In the genomic region with DNA sequence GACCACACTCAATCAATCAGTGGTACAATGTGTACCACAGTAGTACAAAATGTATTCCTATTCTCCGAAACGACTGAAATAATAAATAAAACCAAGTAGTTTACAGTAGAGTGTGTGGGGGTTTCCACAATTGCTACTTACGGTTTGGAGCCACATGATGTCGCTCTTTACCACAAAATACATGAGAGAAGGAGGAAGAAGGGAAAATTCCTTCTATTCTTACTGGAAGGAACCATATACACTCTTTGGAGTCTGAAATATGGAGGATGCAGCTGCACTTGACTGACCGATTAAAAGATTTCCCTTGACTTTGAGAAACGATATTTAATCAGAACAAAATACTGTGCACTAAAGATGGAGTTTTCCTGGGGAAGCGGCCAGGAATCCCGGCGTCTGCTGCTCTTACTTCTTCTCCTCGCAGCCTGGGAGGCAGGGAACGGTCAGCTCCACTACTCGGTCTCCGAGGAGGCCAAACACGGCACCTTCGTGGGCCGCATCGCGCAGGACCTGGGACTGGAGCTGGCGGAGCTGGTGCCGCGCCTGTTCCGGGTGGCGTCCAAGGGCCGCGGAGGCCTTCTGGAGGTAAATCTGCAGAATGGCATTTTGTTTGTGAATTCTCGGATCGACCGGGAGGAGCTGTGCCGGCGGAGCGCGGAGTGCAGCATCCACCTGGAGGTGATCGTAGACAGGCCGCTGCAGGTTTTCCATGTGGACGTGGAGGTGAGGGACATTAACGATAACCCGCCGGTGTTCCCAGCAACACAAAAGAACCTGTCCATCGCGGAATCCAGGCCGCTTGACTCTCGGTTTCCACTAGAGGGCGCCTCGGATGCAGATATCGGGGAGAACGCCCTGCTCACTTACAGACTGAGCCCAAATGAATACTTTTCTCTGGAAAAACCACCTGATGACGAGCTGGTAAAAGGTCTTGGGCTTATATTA, we compare ENCODE assay signal across 8 cellular contexts. TPM values are rescaled to one million over a fixed set of nuclear protein-coding genes. Genes with fewer than 3 reads are reported as not detected.
DNase-seq lines count a peak whose midpoint lies in the region; ATAC-seq and TF ChIP-seq lines count a peak whose summit lies in the region.

A gene (plus strand): TSS at position 235 of the 942 bp plus-strand sequence.

- no peak within 1 kb of the TSS for H3K27ac ChIP-seq in KMS-11

- H3K4me3 Mint-ChIP-seq in Caco-2 (ENCODE audit: unreplicated experiment) (no peak within 1 kb of the TSS), memory B cell (peak within 1 kb of the TSS; percentile 27)

- DNase-seq in Caco-2 (peak in 1 of 2 experiments; percentile 27), cerebellar cortex (ENCODE audit: low spot score) (peak; percentile 64), memory B cell (ENCODE audit: low spot score in 2 of 2) (no peak), kidney glomerular epithelial cell (lab: John Stamatoyannopoulos, UW) (no peak)

- no peaks in the 10 kb centered on the region for H3K4me1 ChIP-seq in Caco-2
- H3K4me1 ChIP-seq in KMS-11 (ENCODE audit: low read depth, poor library complexity, severe bottlenecking), result no peaks in the 10 kb centered on the region

- H3K4me1 Mint-ChIP-seq in Caco-2 (ENCODE audit: low read depth, unreplicated experiment) (no peaks in the 10 kb centered on the region), memory B cell (no peaks in the 10 kb centered on the region)

- H3K9me3 Mint-ChIP-seq in Caco-2 (ENCODE audit: unreplicated experiment) (peaks cover 27% of the 10 kb centered on the region), memory B cell (peaks cover 9% of the 10 kb centered on the region)

- TF ChIP-seq CTCF in Caco-2 (IDR thresholded peaks at IDR 0.05; ENCODE audit: insufficient read depth in 1 of 2, low read depth in 1 of 2, low read length in 1 of 2, severe bottlenecking in 1 of 2, unreplicated experiment in 1 of 2) (peak; percentile 3 to 26), KMS-11 (conservative IDR thresholded peaks at IDR 0.05; ENCODE audit: low read depth, low read length) (peak; percentile 39; the same call in 1 of the 2 replicates)

- no peaks in the 10 kb centered on the region for H3K79me2 ChIP-seq in KMS-11 (ENCODE audit: insufficient read depth, low read depth)

- intact Hi-C loops in Caco-2 (cut with micrococcal nuclease; ENCODE audit: unreplicated experiment), result no loop called here

- H3K4me2 ChIP-seq in KMS-11, result no peak within 1 kb of the TSS

- H3K9ac ChIP-seq in KMS-11, result no peak within 1 kb of the TSS

- no TSS peak for BruUV-seq in Caco-2 (replicated peaks; lab: Mats Ljungman, UMichigan)

- ATAC-seq in memory B cell (ENCODE audit: low read depth) (no peak), GM18511 (IDR thresholded peaks at IDR 0.05; ENCODE audit: unreplicated experiment) (no peak), HG03521 (IDR thresholded peaks at IDR 0.05; ENCODE audit: unreplicated experiment) (no peak), HG03135 (IDR thresholded peaks at IDR 0.05; ENCODE audit: unreplicated experiment) (no peak)

- H3K9me3 ChIP-seq in Caco-2, result no peaks in the 10 kb centered on the region

- H3K27me3 Mint-ChIP-seq in Caco-2 (ENCODE audit: insufficient read depth, unreplicated experiment) (no peaks in the 10 kb centered on the region), memory B cell (peaks cover 2% of the 10 kb centered on the region)

- H2AFZ ChIP-seq in KMS-11 (ENCODE audit: low read depth), result no peak within 1 kb of the TSS

- CTCF ChIA-PET in Caco-2 (lab: Charles Lee), result no interaction called here

- H3K27me3 ChIP-seq in Caco-2 (replicated peaks; ENCODE audit: control insufficient read depth, insufficient read depth, low read length), result no peaks in the 10 kb centered on the region
- H3K27me3 ChIP-seq in KMS-11 (ENCODE audit: insufficient read depth, low read depth), result no peaks in the 10 kb centered on the region

- POLR2A ChIA-PET in Caco-2 (lab: Charles Lee), result no interaction called here

- H3K27ac Mint-ChIP-seq in Caco-2 (ENCODE audit: unreplicated experiment) (no peak within 1 kb of the TSS), memory B cell (no peak within 1 kb of the TSS)

- no peaks in the 10 kb centered on the region for H4K20me1 ChIP-seq in KMS-11 (ENCODE audit: insufficient read depth)

- H3K36me3 ChIP-seq in Caco-2 (ENCODE audit: control insufficient read depth, insufficient read depth, low read length) (no peaks in the 10 kb centered on the region), KMS-11 (ENCODE audit: insufficient read depth) (no peaks in the 10 kb centered on the region)

- no peak within 1 kb of the TSS for H3K4me3 ChIP-seq in Caco-2 (ENCODE audit: low read depth, low read length)
- H3K4me3 ChIP-seq in KMS-11 (IDR thresholded peaks at IDR 0.05; ENCODE audit: insufficient read depth, low read depth, low read length), result no peak within 1 kb of the TSS

- H3K36me3 Mint-ChIP-seq in Caco-2 (ENCODE audit: insufficient read depth, unreplicated experiment) (no peaks in the 10 kb centered on the region), memory B cell (no peaks in the 10 kb centered on the region)

RNA-seq across cellular contexts. Expression of the gene that starts here (rescaled TPM):
- total RNA-seq in Caco-2 (2022), result 0.07 TPM in 1 of 2 replicates, not detected in the other
